11 cellular contexts compared by ENCODE assay signal in genomic region chr11:95299078-95299611, GRCh38.
A peak's percentile ranks its signal among the peaks of the same experiment; 100 is the strongest.
DNase-seq lines count a peak whose midpoint lies in the region; ATAC-seq and TF ChIP-seq lines count a peak whose summit lies in the region.
"Had no signal": no experiment of that assay in that cellular context is flagged by ENCODE, and none has a peak within 500 bp of the region (broad histone marks: within the 10 kb centered on the region; RNA-seq: fewer than 3 reads in every experiment).

No MANE protein-coding gene starts in this region.

- ATAC-seq in esophagus mucosa (no peak), HG02885 (IDR thresholded peaks at IDR 0.05; ENCODE audit: poor library complexity, unreplicated experiment) (no peak)
- ATAC-seq: left lung had no signal

- peak; percentile 9 to 11 for DNase-seq in activated CD4-positive, alpha-beta T cell treated with anti-CD3 and anti-CD28 coated beads for 4 hours
- no peak for DNase-seq in activated CD4-positive, alpha-beta T cell treated with anti-CD3 and anti-CD28 coated beads, Interleukin-2, amount 50 U/mL, for 48 hours
- DNase-seq in NCI-H2107 (lab: John Stamatoyannopoulos, UW): peak; percentile 14
- peak; percentile 54 for DNase-seq in astrocyte of the cerebellum (ENCODE audit: low read depth)
- DNase-seq in renal cortical epithelial cell (ENCODE audit: low read depth): peak; percentile 46
- no peak for DNase-seq in NCI-H2196 (lab: John Stamatoyannopoulos, UW; ENCODE audit: unreplicated experiment)
- DNase-seq: left lung had no signal

- H3K4me3 ChIP-seq in astrocyte of the cerebellum (ENCODE audit: low read depth, low read length): no peak overlapping the region
- H3K4me3 ChIP-seq: breast epithelium, left lung, prostate gland had no signal

- in situ Hi-C loops in astrocyte of the cerebellum (cut with HindIII; ENCODE audit: low sequenced_read_pairs): no loop called here

- TF ChIP-seq CTCF in astrocyte of the cerebellum (IDR thresholded peaks at IDR 0.05; ENCODE audit: low read depth, low read length, missing control alignments): no peak

Comparison
In these comparisons a context has a peak if more than half of its experiments do, and no peak if none do; other contexts are left out.
1. DNase-seq: peak in activated CD4-positive, alpha-beta T cell treated with anti-CD3 and anti-CD28 coated beads for 4 hours (2 of 2), NCI-H2107 (single experiment), astrocyte of the cerebellum (single experiment) and renal cortical epithelial cell (single experiment); none in activated CD4-positive, alpha-beta T cell treated with anti-CD3 and anti-CD28 coated beads, Interleukin-2, amount 50 U/mL, for 48 hours (0 of 2) and NCI-H2196 (single experiment).